Comparison of ENCODE assay signal across 22 cellular contexts in genomic region chr1:77197351-77197750, GRCh38.
"Had no signal": no experiment of that assay in that cellular context is flagged by ENCODE, and none has a peak within 500 bp of the region (broad histone marks: within the 10 kb centered on the region; RNA-seq: fewer than 3 reads in every experiment).

No MANE protein-coding gene starts in this region.

- H3K4me2 ChIP-seq: smooth muscle cell had no signal

- H3K9me3 ChIP-seq: neutrophil, pancreas, suprapubic skin, vagina had no signal

- H3K27ac ChIP-seq: coronary artery, neutrophil, pancreas, suprapubic skin, vagina had no signal

- ATAC-seq: left lobe of liver; natural killer cell treated with Interleukin-12 subunit alpha and Interleukin-12 subunit beta and Interleukin-15 and Interleukin-18, amount 100 ng/mL, for 72 hours; pancreas; sciatic nerve; stimulated activated naive CD8-positive, alpha-beta T cell treated with anti-CD3 and anti-CD28 coated beads, Interleukin-15, amount 100 ng/mL, for 72 hours had no signal

- FAIRE-seq: frontal cortex, keratinocyte had no signal

- DNase-seq: dermis blood vessel endothelial cell; effector memory CD4-positive, alpha-beta T cell; head of caudate nucleus; pancreas; stimulated activated CD4-positive, alpha-beta T cell treated with anti-CD3 and anti-CD28 coated beads, Interleukin-12 subunit alpha, Interleukin-12 subunit beta, amount 100 ng/mL, for 4 hours; stimulated activated CD4-positive, alpha-beta T cell treated with anti-CD3 and anti-CD28 coated beads, Interleukin-1b, Interleukin-23, amount 100 ng/mL, for 48 hours; stimulated activated CD4-positive, alpha-beta T cell treated with anti-CD3 and anti-CD28 coated beads, Interleukin-4, amount 100 ng/mL, for 1 hour; stimulated activated CD8-positive, alpha-beta memory T cell treated with anti-CD3 and anti-CD28 coated beads, Interleukin-4, amount 100 ng/mL, for 48 hours; stimulated activated naive CD4-positive, alpha-beta T cell; stimulated activated naive CD8-positive, alpha-beta T cell treated with anti-CD3 and anti-CD28 coated beads, Interleukin-15, amount 100 ng/mL, for 72 hours; trophoblast cell had no signal

- H3K27me3 ChIP-seq: neutrophil, pancreas, suprapubic skin, vagina had no signal

- H3K4me3 ChIP-seq: coronary artery, lung, pancreas, smooth muscle cell, suprapubic skin, vagina had no signal

- H3K36me3 ChIP-seq: neutrophil, pancreas, vagina had no signal

- H3K4me1 ChIP-seq: pancreas, suprapubic skin, vagina had no signal
